ENCODE assay signal across 25 cellular contexts in genomic region chr15:99431661-99432091, GRCh38.
A peak's percentile ranks its signal among the peaks of the same experiment; 100 is the strongest.
DNase-seq lines count a peak whose midpoint lies in the region; ATAC-seq and TF ChIP-seq lines count a peak whose summit lies in the region.
"Had no signal": no experiment of that assay in that cellular context is flagged by ENCODE, and none has a peak within 500 bp of the region (broad histone marks: within the 10 kb centered on the region; RNA-seq: fewer than 3 reads in every experiment).

No MANE protein-coding gene starts in this region.

- no peak for TF ChIP-seq CTCF in omental fat pad (IDR thresholded peaks at IDR 0.05)
- TF ChIP-seq CTCF in hepatocyte (IDR thresholded peaks at IDR 0.05; ENCODE audit: poor library complexity): no peak

- WGBS in hepatocyte (ENCODE audit: low lambda C conversion rate, missing lambda C conversion rate): 98% methylated on average over 13 of the region's 13 CpGs

- no peak overlapping the region for H3K4me2 ChIP-seq in hepatocyte
- H3K4me2 ChIP-seq: smooth muscle cell had no signal

- H3K9me3 ChIP-seq in hepatocyte (ENCODE audit: low read depth): no peaks in the 10 kb centered on the region
- H3K9me3 ChIP-seq: MG63, SJSA1, thoracic aorta had no signal

- H3K27ac ChIP-seq in hepatocyte: no peak overlapping the region
- H3K27ac ChIP-seq: cardiac muscle cell, dorsolateral prefrontal cortex, HL-60, SJSA1, thoracic aorta had no signal

- no peaks in the 10 kb centered on the region for H3K9me3 Mint-ChIP-seq in stimulated activated naive CD8-positive, alpha-beta T cell treated with anti-CD3 and anti-CD28 coated beads, Interleukin-15, amount 100 ng/mL, for 72 hours

- no peaks in the 10 kb centered on the region for H3K9me2 ChIP-seq in hepatocyte (replicated peaks; ENCODE audit: insufficient read depth)

- H3K4me1 ChIP-seq in hepatocyte (ENCODE audit: insufficient read depth): peaks cover 16% of the 10 kb centered on the region
- H3K4me1 ChIP-seq: SJSA1 had no signal

- H3K27me3 ChIP-seq in hepatocyte: no peaks in the 10 kb centered on the region
- H3K27me3 ChIP-seq: cardiac muscle cell, MG63, SJSA1 had no signal

- H3K27ac Mint-ChIP-seq in stimulated activated naive CD8-positive, alpha-beta T cell treated with anti-CD3 and anti-CD28 coated beads, Interleukin-15, amount 100 ng/mL, for 72 hours: peak overlapping the region; percentile 61 to 73

- no peaks in the 10 kb centered on the region for H3K27me3 Mint-ChIP-seq in stimulated activated naive CD8-positive, alpha-beta T cell treated with anti-CD3 and anti-CD28 coated beads, Interleukin-15, amount 100 ng/mL, for 72 hours

- intact Hi-C loops in left cardiac atrium (cut with DNase I): no loop called here

- no peaks in the 10 kb centered on the region for H3K79me2 ChIP-seq in hepatocyte

- H2AFZ ChIP-seq in hepatocyte: no peak overlapping the region

- ATAC-seq in stimulated activated naive CD8-positive, alpha-beta T cell treated with anti-CD3 and anti-CD28 coated beads, Interleukin-15, amount 100 ng/mL, for 72 hours: no peak
- no peak for ATAC-seq in stimulated activated naive CD8-positive, alpha-beta T cell treated with anti-CD3 and anti-CD28 coated beads, Interleukin-15, Interleukin-2, amounts not matched to agents 100 U/mL and 50 U/mL, for 24 hours
- ATAC-seq in left cardiac atrium (no peak), omental fat pad (ENCODE audit: low FRiP score) (no peak), GM18517 (IDR thresholded peaks at IDR 0.05; ENCODE audit: unreplicated experiment) (no peak)

- no peaks in the 10 kb centered on the region for H3K36me3 ChIP-seq in hepatocyte (replicated peaks; ENCODE audit: insufficient read depth, low read depth)
- H3K36me3 ChIP-seq: cardiac muscle cell, MG63, SJSA1, thoracic aorta had no signal

- no peak for DNase-seq in stimulated activated naive CD8-positive, alpha-beta T cell treated with anti-CD3 and anti-CD28 coated beads, Interleukin-15, amount 100 ng/mL, for 72 hours
- no peak for DNase-seq in stimulated activated naive CD8-positive, alpha-beta T cell treated with anti-CD3 and anti-CD28 coated beads, Interleukin-15, Interleukin-2, amounts not matched to agents 100 U/mL and 50 U/mL, for 24 hours
- DNase-seq in left cardiac atrium: peak; percentile 20
- DNase-seq in omental fat pad (ENCODE audit: low spot score): peak; percentile 16
- no peak for DNase-seq in stimulated activated CD4-positive, alpha-beta T cell treated with anti-CD3 and anti-CD28 coated beads, Interleukin-12 subunit alpha, Interleukin-12 subunit beta, amount 100 ng/mL, for 4 hours
- no peak for DNase-seq in hepatocyte (ENCODE audit: low spot score)
- DNase-seq: activated CD8-positive, alpha-beta memory T cell treated with anti-CD3 and anti-CD28 coated beads for 24 hours; amniotic stem cell; COR-L47; EL; erythroblast; foreskin melanocyte; MG63; NCI-H1436 treated with DMSO at 0.1 percent for 48 hours; NCI-H774; OCI-M1; stimulated activated CD8-positive, alpha-beta memory T cell treated with anti-CD3 and anti-CD28 coated beads, Interleukin-4, amount 100 ng/mL, for 48 hours; T-helper 2 cell had no signal

- no peaks in the 10 kb centered on the region for H4K20me1 ChIP-seq in hepatocyte (ENCODE audit: insufficient read depth, poor library complexity, severe bottlenecking)

- H3K4me3 ChIP-seq in hepatocyte: no peak overlapping the region
- H3K4me3 ChIP-seq: cardiac muscle cell, dorsolateral prefrontal cortex, MG63, SJSA1, smooth muscle cell, thoracic aorta had no signal

- H3K4me3 Mint-ChIP-seq in stimulated activated naive CD8-positive, alpha-beta T cell treated with anti-CD3 and anti-CD28 coated beads, Interleukin-15, amount 100 ng/mL, for 72 hours: no peak overlapping the region

- peaks cover 78% of the 10 kb centered on the region for H3K4me1 Mint-ChIP-seq in stimulated activated naive CD8-positive, alpha-beta T cell treated with anti-CD3 and anti-CD28 coated beads, Interleukin-15, amount 100 ng/mL, for 72 hours

Comparison
In these comparisons a context has a peak if more than half of its experiments do, and no peak if none do; other contexts are left out.
1. DNase-seq: peak in left cardiac atrium (single experiment) and omental fat pad (single experiment); none in stimulated activated naive CD8-positive, alpha-beta T cell treated with anti-CD3 and anti-CD28 coated beads, Interleukin-15, amount 100 ng/mL, for 72 hours (0 of 2), stimulated activated naive CD8-positive, alpha-beta T cell treated with anti-CD3 and anti-CD28 coated beads, Interleukin-15, Interleukin-2, amounts not matched to agents 100 U/mL and 50 U/mL, for 24 hours (single experiment), stimulated activated CD4-positive, alpha-beta T cell treated with anti-CD3 and anti-CD28 coated beads, Interleukin-12 subunit alpha, Interleukin-12 subunit beta, amount 100 ng/mL, for 4 hours (single experiment) and hepatocyte (single experiment).